3 cellular contexts compared by ENCODE assay signal in genomic region chr17:82302991-82303943, GRCh38.
A peak's percentile ranks its signal among the peaks of the same experiment; 100 is the strongest.
TF ChIP-seq lines count a peak whose summit lies in the region.

No MANE protein-coding gene starts in this region.

TF ChIP-seq in SK-N-SH, 30 proteins besides CTCF, POLR2A, EP300 and RAD21:
- no peak for TF ChIP-seq PBX3 (IDR thresholded peaks at IDR 0.05)
- TF ChIP-seq GABPA (IDR thresholded peaks at IDR 0.05; ENCODE audit: low read depth) = no peak
- TF ChIP-seq CHD2 (IDR thresholded peaks at IDR 0.05; ENCODE audit: low read length, partially characterized antibody) = no peak
- no peak for TF ChIP-seq RFX5 (IDR thresholded peaks at IDR 0.05; ENCODE audit: low read length)
- no peak for TF ChIP-seq JUND (IDR thresholded peaks at IDR 0.05)
- TF ChIP-seq FOXM1 (IDR thresholded peaks at IDR 0.05; ENCODE audit: low read depth) = no peak
- TF ChIP-seq RXRA (IDR thresholded peaks at IDR 0.05; ENCODE audit: borderline replicate concordance, low read depth) = no peak
- no peak for TF ChIP-seq TCF12 (IDR thresholded peaks at IDR 0.05)
- TF ChIP-seq SMC3 (IDR thresholded peaks at IDR 0.05; ENCODE audit: low read depth, low read length) = no peak
- no peak for TF ChIP-seq YY1 (IDR thresholded peaks at IDR 0.05; ENCODE audit: low read depth)
- TF ChIP-seq NRF1 (IDR thresholded peaks at IDR 0.05; ENCODE audit: low read depth, low read length) = no peak
- TF ChIP-seq NFIC (IDR thresholded peaks at IDR 0.05; ENCODE audit: borderline replicate concordance) = no peak
- no peak for TF ChIP-seq ZBTB33 (IDR thresholded peaks at IDR 0.05; ENCODE audit: borderline replicate concordance, low read depth)
- no peak for TF ChIP-seq USF1 (IDR thresholded peaks at IDR 0.05; ENCODE audit: borderline replicate concordance, low read depth)

TF ChIP-seq in SK-N-SH treated with all-trans-retinoic acid at 6 μM for 48 hours, 23 proteins besides CTCF, POLR2A, EP300 and RAD21 (continues in another document):
- no peak for TF ChIP-seq PPARA (CRISPR knock-in tag; IDR thresholded peaks at IDR 0.05; ENCODE audit: borderline replicate concordance)
- no peak for TF ChIP-seq ZNF565 (CRISPR knock-in tag; conservative IDR thresholded peaks at IDR 0.05; ENCODE audit: low read depth)
- TF ChIP-seq PATZ1 (CRISPR knock-in tag; IDR thresholded peaks at IDR 0.05; ENCODE audit: borderline replicate concordance) = no peak
- no peak for TF ChIP-seq CSDC2 (CRISPR knock-in tag; IDR thresholded peaks at IDR 0.05)
- TF ChIP-seq POU6F1 (CRISPR knock-in tag; IDR thresholded peaks at IDR 0.05; ENCODE audit: borderline replicate concordance, low read depth) = no peak
- no peak for TF ChIP-seq CSRNP3 (CRISPR knock-in tag; IDR thresholded peaks at IDR 0.05)
- no peak for TF ChIP-seq RARB (CRISPR knock-in tag; IDR thresholded peaks at IDR 0.05)
- no peak for TF ChIP-seq ZC3H10 (CRISPR knock-in tag; IDR thresholded peaks at IDR 0.05)
- TF ChIP-seq TOX (CRISPR knock-in tag; IDR thresholded peaks at IDR 0.05; ENCODE audit: borderline replicate concordance) = no peak
- TF ChIP-seq ZFP30 (CRISPR knock-in tag; IDR thresholded peaks at IDR 0.05) = no peak
- no peak for TF ChIP-seq ISL1 (CRISPR knock-in tag; IDR thresholded peaks at IDR 0.05)
- no peak for TF ChIP-seq TSHZ2 (CRISPR knock-in tag; IDR thresholded peaks at IDR 0.05)
- no peak for TF ChIP-seq TCF4 (CRISPR knock-in tag; IDR thresholded peaks at IDR 0.05; ENCODE audit: borderline replicate concordance)
- no peak for TF ChIP-seq SNAI2 (CRISPR knock-in tag; IDR thresholded peaks at IDR 0.05)
- TF ChIP-seq BACH2 (CRISPR knock-in tag; IDR thresholded peaks at IDR 0.05; ENCODE audit: borderline replicate concordance) = no peak
- no peak for TF ChIP-seq CREB5 (CRISPR knock-in tag; IDR thresholded peaks at IDR 0.05; ENCODE audit: low read depth)

TF ChIP-seq in K562, 482 proteins besides CTCF, POLR2A, EP300 and RAD21:
- TF ChIP-seq ZFP36 (IDR thresholded peaks at IDR 0.05; ENCODE audit: low read depth, low read length, partially characterized antibody) (no peak), TFAP4 (CRISPR knock-in tag; IDR thresholded peaks at IDR 0.05; ENCODE audit: borderline replicate concordance) (peak; percentile 15; the same call in 1 of the 2 replicates)
